In genomic region chr16:78430281-78430680, GRCh38 we compare ENCODE assay signal across 8 cellular contexts.
"Had no signal": no experiment of that assay in that cellular context is flagged by ENCODE, and none has a peak within 500 bp of the region (broad histone marks: within the 10 kb centered on the region; RNA-seq: fewer than 3 reads in every experiment).

No MANE protein-coding gene starts in this region.

- FAIRE-seq: G401.6, GM12878, GM12891, GM12892, GM18507, GM19239 had no signal

- ATAC-seq: GM12878 had no signal

- H3K4me3 ChIP-seq: GM12878 had no signal

- DNase-seq: GDM1, GF-D8 had no signal
